Comparison of ENCODE assay signal across 9 cellular contexts in the genomic region with DNA sequence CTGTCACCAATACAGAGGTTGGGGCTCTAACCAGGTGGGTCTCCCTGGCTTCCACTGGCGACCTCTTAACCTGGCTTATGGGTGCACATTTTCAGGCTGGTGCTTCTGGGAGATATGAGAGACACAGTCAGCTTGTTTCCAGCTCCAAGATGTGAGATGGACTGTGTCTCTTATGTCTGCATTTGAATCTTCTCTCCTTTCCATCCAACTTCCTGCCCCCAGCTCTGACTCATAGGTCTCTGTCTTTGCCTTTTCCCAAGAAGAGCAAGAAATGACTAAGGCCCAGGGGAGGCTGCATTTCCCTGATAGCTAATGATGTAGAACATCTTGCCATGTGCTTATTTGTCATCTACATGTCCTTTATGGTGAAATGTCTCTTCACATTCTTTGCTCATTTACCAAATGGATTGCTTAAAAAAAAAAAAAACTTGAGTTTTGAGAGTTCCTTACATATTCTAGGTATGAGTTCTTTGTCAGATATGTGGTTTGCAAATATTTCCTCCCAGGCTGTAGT. TPM values are rescaled to one million over a fixed set of nuclear protein-coding genes. Genes with fewer than 3 reads are reported as not detected.
DNase-seq lines count a peak whose midpoint lies in the region; ATAC-seq and TF ChIP-seq lines count a peak whose summit lies in the region.
"Had no signal": no experiment of that assay in that cellular context is flagged by ENCODE, and none has a peak within 500 bp of the region (broad histone marks: within the 10 kb centered on the region; RNA-seq: fewer than 3 reads in every experiment).

No MANE protein-coding gene starts in this region.

- no peaks in the 10 kb centered on the region for H3K9me3 ChIP-seq in Caco-2

- H3K27me3 Mint-ChIP-seq in Caco-2 (ENCODE audit: insufficient read depth, unreplicated experiment), result no peaks in the 10 kb centered on the region

- no TSS peak for BruUV-seq in Caco-2 (replicated peaks; lab: Mats Ljungman, UMichigan)

- intact Hi-C loops in Caco-2 (cut with micrococcal nuclease; ENCODE audit: unreplicated experiment), result no loop called here

- 0 out of 2 replicates have a peak, but pooled peaks cover 7% of the 10 kb centered on the region for H3K4me1 ChIP-seq in Caco-2

- POLR2A ChIA-PET in Caco-2 (lab: Charles Lee), result no interaction called here

- H3K36me3 Mint-ChIP-seq in Caco-2 (ENCODE audit: insufficient read depth, unreplicated experiment), result peaks cover 13% of the 10 kb centered on the region

- CTCF ChIA-PET in Caco-2 (lab: Charles Lee), result no interaction called here

- no peak for TF ChIP-seq CTCF in Caco-2 (IDR thresholded peaks at IDR 0.05; ENCODE audit: insufficient read depth in 1 of 2, low read depth in 1 of 2, low read length in 1 of 2, severe bottlenecking in 1 of 2, unreplicated experiment in 1 of 2)

- no peaks in the 10 kb centered on the region for H3K9me3 Mint-ChIP-seq in Caco-2 (ENCODE audit: unreplicated experiment)

- no peak for DNase-seq in Caco-2
- DNase-seq in OCI-M1 (lab: John Stamatoyannopoulos, UW), result peak; percentile 65
- peak; percentile 55 for DNase-seq in amniotic stem cell (lab: John Stamatoyannopoulos, UW)
- peak; percentile 90 for DNase-seq in renal cortical epithelial cell (ENCODE audit: low read depth)
- no peak for DNase-seq in RPMI8226
- no peak for DNase-seq in midbrain (lab: John Stamatoyannopoulos, UW)
- DNase-seq in NCI-H2081 treated with DMSO at 0.1 percent for 48 hours (lab: John Stamatoyannopoulos, UW), result no peak

- ATAC-seq in GM19467 (IDR thresholded peaks at IDR 0.05; ENCODE audit: unreplicated experiment), result no peak
- ATAC-seq: left lobe of liver had no signal

- H3K4me3 ChIP-seq in Caco-2 (ENCODE audit: low read depth, low read length), result no peak overlapping the region

- H3K27ac Mint-ChIP-seq in Caco-2 (ENCODE audit: unreplicated experiment), result peak overlapping the region; percentile 45

- peaks cover 7% of the 10 kb centered on the region for H3K4me1 Mint-ChIP-seq in Caco-2 (ENCODE audit: low read depth, unreplicated experiment)

- no peaks in the 10 kb centered on the region for H3K27me3 ChIP-seq in Caco-2 (replicated peaks; ENCODE audit: control insufficient read depth, insufficient read depth, low read length)

- H3K36me3 ChIP-seq in Caco-2 (ENCODE audit: control insufficient read depth, insufficient read depth, low read length), result no peaks in the 10 kb centered on the region

- H3K4me3 Mint-ChIP-seq in Caco-2 (ENCODE audit: unreplicated experiment), result no peak overlapping the region

RNA-seq across cellular contexts. Expression of gene UXT, which starts 3.2 kb away (rescaled TPM):
- total RNA-seq in Caco-2 (2022) (116 and 120 TPM in 2 replicates), renal cortical epithelial cell (62.6 and 106 TPM in 2 replicates)

RNA-seq across cellular contexts. Expression of gene ELK1, which starts 11.8 kb away (rescaled TPM):
- total RNA-seq in Caco-2 (2022) (28.9 and 29.3 TPM in 2 replicates), renal cortical epithelial cell (13.5 and 16.4 TPM in 2 replicates)

RNA-seq across cellular contexts. Expression of gene CFP, which starts 32.5 kb away (rescaled TPM):
- total RNA-seq in Caco-2 (2022) (0.34 and 0.88 TPM in 2 replicates), renal cortical epithelial cell (0.05 TPM in 1 of 2 replicates, not detected in the other)

RNA-seq across cellular contexts. Expression of gene SYN1, which starts 42.5 kb away (rescaled TPM):
- total RNA-seq in Caco-2 (2022) (not detected in 2 replicates), renal cortical epithelial cell (0.05 and 0.17 TPM in 2 replicates)

Comparison
In these comparisons a context has a peak if more than half of its experiments do, and no peak if none do; other contexts are left out.
1. DNase-seq: peak in OCI-M1 (single experiment), amniotic stem cell (single experiment) and renal cortical epithelial cell (single experiment); none in Caco-2 (0 of 2), RPMI8226 (single experiment), midbrain (single experiment) and NCI-H2081 treated with DMSO at 0.1 percent for 48 hours (single experiment).